10 cellular contexts compared by ENCODE assay signal in the genomic region with DNA sequence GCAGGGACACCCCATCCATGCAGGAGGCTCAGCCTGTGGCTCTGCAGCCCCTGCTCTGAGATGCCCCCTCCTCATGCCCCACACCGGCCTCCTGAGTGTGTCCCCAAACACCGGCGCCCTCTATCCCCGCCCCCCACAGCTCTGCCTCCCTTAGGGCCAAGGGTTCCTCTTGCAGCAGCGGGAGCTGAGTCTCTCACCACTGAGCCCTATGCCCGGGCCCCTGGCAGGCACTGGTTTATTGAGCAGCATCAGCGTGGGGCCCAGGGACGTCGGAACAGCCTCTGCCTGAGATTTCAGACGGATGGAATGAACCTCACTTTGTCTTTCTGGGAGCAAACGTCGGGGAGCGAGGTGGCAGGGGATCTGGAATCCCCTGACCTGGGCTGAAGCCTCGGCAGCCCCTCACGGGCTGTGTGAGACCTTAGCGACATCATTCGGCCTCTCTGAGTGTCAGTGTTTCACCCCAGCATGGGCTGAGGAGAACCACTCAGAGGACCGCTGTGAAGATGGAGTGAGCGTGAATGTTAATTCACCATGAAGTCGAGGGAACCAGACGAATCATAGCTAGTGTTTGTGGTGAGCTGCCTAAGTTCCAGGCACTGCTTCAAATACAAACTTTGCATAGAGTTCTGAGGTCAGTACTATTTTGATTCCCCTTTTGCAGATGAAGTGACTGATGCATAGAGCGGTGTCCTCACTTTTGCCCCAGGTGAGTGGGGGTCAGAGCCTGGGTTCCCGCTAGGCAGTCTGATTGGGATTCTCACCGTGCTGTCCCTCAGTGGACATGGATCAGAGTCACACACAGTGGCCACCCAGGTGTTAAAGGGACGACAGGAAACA. TPM values are rescaled to one million over a fixed set of nuclear protein-coding genes. Genes with fewer than 3 reads are reported as not detected.
DNase-seq lines count a peak whose midpoint lies in the region; ATAC-seq and TF ChIP-seq lines count a peak whose summit lies in the region.
"Had no signal": no experiment of that assay in that cellular context is flagged by ENCODE, and none has a peak within 500 bp of the region (broad histone marks: within the 10 kb centered on the region; RNA-seq: fewer than 3 reads in every experiment).

No MANE protein-coding gene starts in this region.

- ATAC-seq in GM18909 (IDR thresholded peaks at IDR 0.05; ENCODE audit: poor library complexity, unreplicated experiment) (peak; percentile 50), HG02852 (IDR thresholded peaks at IDR 0.05; ENCODE audit: unreplicated experiment) (peak; percentile 53), RWPE2 (ENCODE audit: low read depth) (no peak)

- H3K27me3 ChIP-seq in RWPE2 (ENCODE audit: insufficient read depth, poor library complexity, severe bottlenecking), result no peaks in the 10 kb centered on the region

- peaks cover 41% of the 10 kb centered on the region for H3K4me1 ChIP-seq in RWPE2 (ENCODE audit: insufficient read depth, poor library complexity, severe bottlenecking)

- H3K9me3 ChIP-seq in RWPE2 (ENCODE audit: severe bottlenecking), result no peaks in the 10 kb centered on the region

- H3K36me3 ChIP-seq in RWPE2 (ENCODE audit: low read depth), result no peaks in the 10 kb centered on the region

- TF ChIP-seq CTCF in AG10803 (conservative IDR thresholded peaks at IDR 0.05; ENCODE audit: low read length) (no peak), RWPE2 (IDR thresholded peaks at IDR 0.05; ENCODE audit: poor library complexity, severe bottlenecking) (no peak)

- peak overlapping the region; percentile 47 for H3K27ac ChIP-seq in RWPE2 (ENCODE audit: poor library complexity, severe bottlenecking)

- in situ Hi-C loops in G401 (cut with HindIII; ENCODE audit: low sequenced_read_pairs), result no loop called here

- peak; percentile 16 for DNase-seq in AG10803 (ENCODE audit: low read depth)
- DNase-seq in RWPE2 (ENCODE audit: low spot score), result no peak
- no peak for DNase-seq in GOT3 (lab: John Stamatoyannopoulos, UW)
- no peak for DNase-seq in epidermal melanocyte (ENCODE audit: insufficient read length, low spot score)
- no peak for DNase-seq in G401 (ENCODE audit: low spot score)
- no peak for DNase-seq in DMS79 (lab: John Stamatoyannopoulos, UW)
- DNase-seq: hippocampal formation, NCI-H1436 had no signal

- no peak overlapping the region for H3K4me3 ChIP-seq in AG10803 (ENCODE audit: low read length)
- no peak overlapping the region for H3K4me3 ChIP-seq in RWPE2 (ENCODE audit: severe bottlenecking)

RNA-seq across cellular contexts. Expression of gene C16orf74, which starts 5.3 kb away (rescaled TPM):
- total RNA-seq in G401 (2014; rRNA removed; shearing (Covaris generic)), result 1.4 and 13.4 TPM in 2 replicates

RNA-seq across cellular contexts. Expression of gene EMC8, which starts 43.2 kb away (rescaled TPM):
- total RNA-seq in G401 (2014; rRNA removed; shearing (Covaris generic)), result 54.2 and 86.0 TPM in 2 replicates

RNA-seq across cellular contexts. Expression of gene COX4I1, which starts 43.3 kb away (rescaled TPM):
- 695 and 901 TPM in 2 replicates for total RNA-seq in G401 (2014; rRNA removed; shearing (Covaris generic))
